8 cellular contexts compared by ENCODE assay signal in genomic region chr2:57760448-57760847, GRCh38.
DNase-seq lines count a peak whose midpoint lies in the region; ATAC-seq and TF ChIP-seq lines count a peak whose summit lies in the region.

No MANE protein-coding gene starts in this region.

- H3K9me3 ChIP-seq in mammary epithelial cell (replicated peaks; ENCODE audit: insufficient read depth, low read length): no peaks in the 10 kb centered on the region
- no peaks in the 10 kb centered on the region for H3K9me3 ChIP-seq in thoracic aorta
- H3K9me3 ChIP-seq in gastrocnemius medialis: no peaks in the 10 kb centered on the region

- TF ChIP-seq CTCF in mammary epithelial cell (conservative IDR thresholded peaks at IDR 0.05 in 1 of 2, IDR thresholded peaks at IDR 0.05 in 1 of 2; ENCODE audit: extremely low read depth in 1 of 2, insufficient read depth in 1 of 2, low read depth in 1 of 2, low read length in 2 of 2) (no peak), thoracic aorta (IDR thresholded peaks at IDR 0.05) (no peak), gastrocnemius medialis (IDR thresholded peaks at IDR 0.05 in 4 of 5, conservative IDR thresholded peaks at IDR 0.05 in 1 of 5) (no peak)

- H3K4me1 ChIP-seq in mammary epithelial cell (ENCODE audit: insufficient read depth, low read length): peaks cover 3% of the 10 kb centered on the region
- peaks cover 4 to 9% of the 10 kb centered on the region in 2 donors for H3K4me1 ChIP-seq in thoracic aorta (ENCODE audit: control insufficient read depth in 1 of 2, low read depth in 2 of 2)
- peaks cover 0 to 4% of the 10 kb centered on the region in 2 donors for H3K4me1 ChIP-seq in gastrocnemius medialis

- H3K27me3 ChIP-seq in mammary epithelial cell (ENCODE audit: insufficient read depth, low read length) (no peaks in the 10 kb centered on the region), thoracic aorta (replicated peaks; ENCODE audit: insufficient read depth) (no peaks in the 10 kb centered on the region), gastrocnemius medialis (no peaks in the 10 kb centered on the region)

- BruUV-seq in mammary epithelial cell (replicated peaks; lab: Mats Ljungman, UMichigan): no TSS peak

- no peak for TF ChIP-seq POLR2A in gastrocnemius medialis (IDR thresholded peaks at IDR 0.05)

- no peaks in the 10 kb centered on the region for H4K20me1 ChIP-seq in mammary epithelial cell (ENCODE audit: insufficient read depth, low read length)

- in situ Hi-C loops in mammary epithelial cell (cut with MboI; ENCODE audit: low sequenced_read_pairs in 2 of 2): loop anchor here in 1 of 2 donors (25.0 kb wide), 1 partner anchor 677 kb away; no protein-coding TSS in a partner anchor
- in situ Hi-C loops in gastrocnemius medialis (cut with MboI; ENCODE audit: low sequenced_read_pairs in 4 of 4): no loop called here

- H2AFZ ChIP-seq in mammary epithelial cell (ENCODE audit: low read depth, low read length): peak overlapping the region; percentile 76

- peak overlapping the region; percentile 74 for H3K4me2 ChIP-seq in mammary epithelial cell (ENCODE audit: insufficient read depth, low read depth, low read length)

- dilution Hi-C loops in mammary epithelial cell (cut with HindIII; ENCODE audit: low sequenced_read_pairs): no loop called here

- intact Hi-C loops in mammary epithelial cell (cut with micrococcal nuclease) (loop anchor here (1.0 kb wide), 2 partner anchors 146 to 688 kb away; no protein-coding TSS in a partner anchor), gastrocnemius medialis (cut with DNase I; ENCODE audit: low total_unique reads) (no loop called here)

- no peaks in the 10 kb centered on the region for H3K79me2 ChIP-seq in mammary epithelial cell (ENCODE audit: insufficient read depth, low read length)

- CTCF ChIA-PET in mammary epithelial cell (lab: Charles Lee; ENCODE audit: low non-redundant PET): interaction anchor here (0.7 kb wide), 1 partner anchor 741 kb away, joined by 3 read pairs; no protein-coding TSS in a partner anchor

- 83% methylated on average over 3 of the region's 3 CpGs for WGBS in mammary epithelial cell (ENCODE audit: low coverage, missing lambda C conversion rate)

- ATAC-seq in GM21381 (IDR thresholded peaks at IDR 0.05; ENCODE audit: unreplicated experiment): peak; percentile 69
- ATAC-seq in HG03571 (IDR thresholded peaks at IDR 0.05; ENCODE audit: unreplicated experiment): peak; percentile 63
- ATAC-seq in thoracic aorta (ENCODE audit: insufficient number of reproducible peaks, low FRiP score, low read depth): no peak
- ATAC-seq in esophagus mucosa: no peak
- ATAC-seq in gastrocnemius medialis: no peak

- DNase-seq in mammary epithelial cell (no peak), thoracic aorta (ENCODE audit: low spot score) (no peak), gastrocnemius medialis (no peak)
- no peak for DNase-seq in stimulated activated CD4-positive, alpha-beta T cell treated with anti-CD3 and anti-CD28 coated beads, Interleukin-4, amount 100 ng/mL, for 4 hours

- H3K27ac ChIP-seq in mammary epithelial cell (ENCODE audit: insufficient read depth, low read depth, low read length): no peak overlapping the region
- H3K27ac ChIP-seq in thoracic aorta: no peak overlapping the region
- H3K27ac ChIP-seq in gastrocnemius medialis: no peak overlapping the region

- H3K36me3 ChIP-seq in mammary epithelial cell (ENCODE audit: insufficient read depth, low read length): no peaks in the 10 kb centered on the region
- H3K36me3 ChIP-seq in thoracic aorta: no peaks in the 10 kb centered on the region
- no peaks in the 10 kb centered on the region for H3K36me3 ChIP-seq in gastrocnemius medialis

- H3K4me3 ChIP-seq in GM08714 (ENCODE audit: low read length) (0 out of 2 replicates have a peak overlapping the region, but pooled peaks have one; percentile 42), mammary epithelial cell (replicated peaks in 1 of 3; ENCODE audit: insufficient read depth in 1 of 3, low read depth in 2 of 3, low read length in 3 of 3) (no peak overlapping the region), thoracic aorta (peak overlapping the region; percentile 66), gastrocnemius medialis (peak overlapping the region in 2 of 4 donors; percentile 24 to 42)

- no peak overlapping the region for H3K9ac ChIP-seq in mammary epithelial cell (ENCODE audit: insufficient read depth, low read length)

Comparison
In these comparisons a context has a peak if more than half of its experiments do, and no peak if none do; other contexts are left out.
1. H3K4me3 ChIP-seq: peak in GM08714 (single experiment) and thoracic aorta (single experiment); none in mammary epithelial cell (0 of 3).
2. ATAC-seq: peak in GM21381 (single experiment) and HG03571 (single experiment); none in thoracic aorta (single experiment), esophagus mucosa (single experiment) and gastrocnemius medialis (0 of 2).